1 cellular context compared by ENCODE assay signal in genomic region chr2:111024496-111024895, GRCh38.
TF ChIP-seq lines count a peak whose summit lies in the region.

No MANE protein-coding gene starts in this region.

TF ChIP-seq in HepG2, 621 proteins besides CTCF, POLR2A, EP300 and RAD21 (continued from another document):
- no peak for TF ChIP-seq UBTF (CRISPR knock-in tag; IDR thresholded peaks at IDR 0.05)
- TF ChIP-seq NRL (CRISPR knock-in tag; IDR thresholded peaks at IDR 0.05; ENCODE audit: borderline replicate concordance) = no peak
- TF ChIP-seq, protein P1, sequence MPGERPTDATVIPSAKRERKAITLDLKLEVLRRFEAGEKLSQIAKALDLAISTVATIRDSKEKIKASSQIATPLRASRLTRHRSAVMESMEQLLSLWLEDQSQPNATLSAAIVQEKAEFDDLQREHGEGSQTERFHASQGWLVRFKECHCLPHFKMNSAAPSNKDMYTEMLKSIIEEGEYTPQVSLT (CRISPR knock-in tag; IDR thresholded peaks at IDR 0.05; ENCODE audit: borderline replicate concordance, low read depth) = no peak
- TF ChIP-seq ZNF460 (CRISPR knock-in tag; IDR thresholded peaks at IDR 0.05; ENCODE audit: borderline replicate concordance) = no peak
- TF ChIP-seq ZZZ3 (CRISPR knock-in tag; IDR thresholded peaks at IDR 0.05; ENCODE audit: borderline replicate concordance) = no peak
- TF ChIP-seq ZNF792 (CRISPR knock-in tag; IDR thresholded peaks at IDR 0.05) = no peak
- TF ChIP-seq ESRRA (CRISPR knock-in tag; IDR thresholded peaks at IDR 0.05; ENCODE audit: low read depth) = no peak
- no peak for TF ChIP-seq ZBTB3 (CRISPR knock-in tag; IDR thresholded peaks at IDR 0.05; ENCODE audit: borderline replicate concordance, low read depth)
- TF ChIP-seq, protein P2, sequence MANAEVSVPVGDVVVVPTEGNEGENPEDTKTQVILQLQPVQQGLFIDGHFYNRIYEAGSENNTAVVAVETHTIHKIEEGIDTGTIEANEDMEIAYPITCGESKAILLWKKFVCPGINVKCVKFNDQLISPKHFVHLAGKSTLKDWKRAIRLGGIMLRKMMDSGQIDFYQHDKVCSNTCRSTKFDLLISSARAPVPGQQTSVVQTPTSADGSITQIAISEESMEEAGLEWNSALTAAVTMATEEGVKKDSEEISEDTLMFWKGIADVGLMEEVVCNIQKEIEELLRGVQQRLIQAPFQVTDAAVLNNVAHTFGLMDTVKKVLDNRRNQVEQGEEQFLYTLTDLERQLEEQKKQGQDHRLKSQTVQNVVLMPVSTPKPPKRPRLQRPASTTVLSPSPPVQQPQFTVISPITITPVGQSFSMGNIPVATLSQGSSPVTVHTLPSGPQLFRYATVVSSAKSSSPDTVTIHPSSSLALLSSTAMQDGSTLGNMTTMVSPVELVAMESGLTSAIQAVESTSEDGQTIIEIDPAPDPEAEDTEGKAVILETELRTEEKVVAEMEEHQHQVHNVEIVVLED (CRISPR knock-in tag; IDR thresholded peaks at IDR 0.05; ENCODE audit: borderline replicate concordance) = no peak
- TF ChIP-seq, protein P3, sequence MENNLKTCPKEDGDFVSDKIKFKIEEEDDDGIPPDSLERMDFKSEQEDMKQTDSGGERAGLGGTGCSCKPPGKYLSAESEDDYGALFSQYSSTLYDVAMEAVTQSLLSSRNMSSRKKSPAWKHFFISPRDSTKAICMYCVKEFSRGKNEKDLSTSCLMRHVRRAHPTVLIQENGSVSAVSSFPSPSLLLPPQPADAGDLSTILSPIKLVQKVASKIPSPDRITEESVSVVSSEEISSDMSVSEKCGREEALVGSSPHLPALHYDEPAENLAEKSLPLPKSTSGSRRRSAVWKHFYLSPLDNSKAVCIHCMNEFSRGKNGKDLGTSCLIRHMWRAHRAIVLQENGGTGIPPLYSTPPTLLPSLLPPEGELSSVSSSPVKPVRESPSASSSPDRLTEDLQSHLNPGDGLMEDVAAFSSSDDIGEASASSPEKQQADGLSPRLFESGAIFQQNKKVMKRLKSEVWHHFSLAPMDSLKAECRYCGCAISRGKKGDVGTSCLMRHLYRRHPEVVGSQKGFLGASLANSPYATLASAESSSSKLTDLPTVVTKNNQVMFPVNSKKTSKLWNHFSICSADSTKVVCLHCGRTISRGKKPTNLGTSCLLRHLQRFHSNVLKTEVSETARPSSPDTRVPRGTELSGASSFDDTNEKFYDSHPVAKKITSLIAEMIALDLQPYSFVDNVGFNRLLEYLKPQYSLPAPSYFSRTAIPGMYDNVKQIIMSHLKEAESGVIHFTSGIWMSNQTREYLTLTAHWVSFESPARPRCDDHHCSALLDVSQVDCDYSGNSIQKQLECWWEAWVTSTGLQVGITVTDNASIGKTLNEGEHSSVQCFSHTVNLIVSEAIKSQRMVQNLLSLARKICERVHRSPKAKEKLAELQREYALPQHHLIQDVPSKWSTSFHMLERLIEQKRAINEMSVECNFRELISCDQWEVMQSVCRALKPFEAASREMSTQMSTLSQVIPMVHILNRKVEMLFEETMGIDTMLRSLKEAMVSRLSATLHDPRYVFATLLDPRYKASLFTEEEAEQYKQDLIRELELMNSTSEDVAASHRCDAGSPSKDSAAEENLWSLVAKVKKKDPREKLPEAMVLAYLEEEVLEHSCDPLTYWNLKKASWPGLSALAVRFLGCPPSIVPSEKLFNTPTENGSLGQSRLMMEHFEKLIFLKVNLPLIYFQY (CRISPR knock-in tag; IDR thresholded peaks at IDR 0.05; ENCODE audit: borderline replicate concordance) = no peak
- TF ChIP-seq ZNF432 (CRISPR knock-in tag; IDR thresholded peaks at IDR 0.05; ENCODE audit: borderline replicate concordance) = no peak
- no peak for TF ChIP-seq ZNF678 (CRISPR knock-in tag; IDR thresholded peaks at IDR 0.05)
- no peak for TF ChIP-seq ZNF83 (CRISPR knock-in tag; IDR thresholded peaks at IDR 0.05; ENCODE audit: borderline replicate concordance)
- TF ChIP-seq, protein P4, sequence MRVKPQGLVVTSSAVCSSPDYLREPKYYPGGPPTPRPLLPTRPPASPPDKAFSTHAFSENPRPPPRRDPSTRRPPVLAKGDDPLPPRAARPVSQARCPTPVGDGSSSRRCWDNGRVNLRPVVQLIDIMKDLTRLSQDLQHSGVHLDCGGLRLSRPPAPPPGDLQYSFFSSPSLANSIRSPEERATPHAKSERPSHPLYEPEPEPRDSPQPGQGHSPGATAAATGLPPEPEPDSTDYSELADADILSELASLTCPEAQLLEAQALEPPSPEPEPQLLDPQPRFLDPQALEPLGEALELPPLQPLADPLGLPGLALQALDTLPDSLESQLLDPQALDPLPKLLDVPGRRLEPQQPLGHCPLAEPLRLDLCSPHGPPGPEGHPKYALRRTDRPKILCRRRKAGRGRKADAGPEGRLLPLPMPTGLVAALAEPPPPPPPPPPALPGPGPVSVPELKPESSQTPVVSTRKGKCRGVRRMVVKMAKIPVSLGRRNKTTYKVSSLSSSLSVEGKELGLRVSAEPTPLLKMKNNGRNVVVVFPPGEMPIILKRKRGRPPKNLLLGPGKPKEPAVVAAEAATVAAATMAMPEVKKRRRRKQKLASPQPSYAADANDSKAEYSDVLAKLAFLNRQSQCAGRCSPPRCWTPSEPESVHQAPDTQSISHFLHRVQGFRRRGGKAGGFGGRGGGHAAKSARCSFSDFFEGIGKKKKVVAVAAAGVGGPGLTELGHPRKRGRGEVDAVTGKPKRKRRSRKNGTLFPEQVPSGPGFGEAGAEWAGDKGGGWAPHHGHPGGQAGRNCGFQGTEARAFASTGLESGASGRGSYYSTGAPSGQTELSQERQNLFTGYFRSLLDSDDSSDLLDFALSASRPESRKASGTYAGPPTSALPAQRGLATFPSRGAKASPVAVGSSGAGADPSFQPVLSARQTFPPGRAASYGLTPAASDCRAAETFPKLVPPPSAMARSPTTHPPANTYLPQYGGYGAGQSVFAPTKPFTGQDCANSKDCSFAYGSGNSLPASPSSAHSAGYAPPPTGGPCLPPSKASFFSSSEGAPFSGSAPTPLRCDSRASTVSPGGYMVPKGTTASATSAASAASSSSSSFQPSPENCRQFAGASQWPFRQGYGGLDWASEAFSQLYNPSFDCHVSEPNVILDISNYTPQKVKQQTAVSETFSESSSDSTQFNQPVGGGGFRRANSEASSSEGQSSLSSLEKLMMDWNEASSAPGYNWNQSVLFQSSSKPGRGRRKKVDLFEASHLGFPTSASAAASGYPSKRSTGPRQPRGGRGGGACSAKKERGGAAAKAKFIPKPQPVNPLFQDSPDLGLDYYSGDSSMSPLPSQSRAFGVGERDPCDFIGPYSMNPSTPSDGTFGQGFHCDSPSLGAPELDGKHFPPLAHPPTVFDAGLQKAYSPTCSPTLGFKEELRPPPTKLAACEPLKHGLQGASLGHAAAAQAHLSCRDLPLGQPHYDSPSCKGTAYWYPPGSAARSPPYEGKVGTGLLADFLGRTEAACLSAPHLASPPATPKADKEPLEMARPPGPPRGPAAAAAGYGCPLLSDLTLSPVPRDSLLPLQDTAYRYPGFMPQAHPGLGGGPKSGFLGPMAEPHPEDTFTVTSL (CRISPR knock-in tag; IDR thresholded peaks at IDR 0.05; ENCODE audit: borderline replicate concordance) = no peak
- no peak for TF ChIP-seq ZNF501 (CRISPR knock-in tag; IDR thresholded peaks at IDR 0.05)
- TF ChIP-seq ZXDC (CRISPR knock-in tag; IDR thresholded peaks at IDR 0.05) = no peak
